Comparison of ENCODE assay signal across 20 cellular contexts in the genomic region with DNA sequence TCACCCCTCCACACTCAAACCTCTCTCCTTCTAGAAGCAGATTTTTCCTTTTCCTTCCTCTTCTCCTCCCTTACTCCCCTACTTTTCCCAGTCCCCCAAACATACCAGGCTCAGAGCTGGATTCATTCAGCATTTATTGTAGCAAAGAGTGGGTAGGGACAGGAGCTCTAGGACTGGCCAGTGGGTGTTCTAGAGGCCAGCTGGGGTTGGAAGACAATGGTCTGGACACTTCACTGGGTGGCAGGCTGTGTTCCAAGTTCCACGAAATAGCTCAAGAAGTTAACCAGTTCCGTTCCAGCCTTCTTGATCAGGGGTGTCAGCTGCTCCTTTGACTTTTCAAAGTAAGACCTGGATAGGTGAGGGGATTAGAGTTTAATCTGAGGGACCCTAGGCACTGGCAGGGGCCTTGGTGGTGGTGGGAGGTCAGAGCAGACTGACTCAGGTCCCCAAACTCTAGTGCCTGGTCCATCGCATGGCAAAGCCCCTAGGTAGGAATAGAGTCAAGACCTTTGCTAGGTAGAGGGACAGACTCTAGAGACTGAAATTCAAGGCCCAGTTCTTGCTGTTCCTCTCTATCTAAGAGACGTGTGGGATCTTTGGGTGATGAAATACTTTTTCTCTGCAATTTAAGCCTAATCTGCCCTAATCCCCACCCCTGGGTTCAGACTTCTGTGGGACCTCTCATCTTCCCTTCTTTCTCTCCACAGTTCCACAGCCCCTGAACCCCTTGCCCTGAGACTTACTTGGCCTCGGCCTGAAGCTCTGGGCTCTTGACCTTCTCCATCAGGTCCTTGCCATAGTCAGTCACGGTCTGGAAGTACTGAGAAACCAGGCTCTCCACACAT. TPM values are rescaled to one million over a fixed set of nuclear protein-coding genes. Genes with fewer than 3 reads are reported as not detected.
A peak's percentile ranks its signal among the peaks of the same experiment; 100 is the strongest.
DNase-seq lines count a peak whose midpoint lies in the region; ATAC-seq, FAIRE-seq and TF ChIP-seq lines count a peak whose summit lies in the region.
"Had no signal": no experiment of that assay in that cellular context is flagged by ENCODE, and none has a peak within 500 bp of the region (broad histone marks: within the 10 kb centered on the region; RNA-seq: fewer than 3 reads in every experiment).

No MANE protein-coding gene starts in this region.

- no peak for TF ChIP-seq EP300 in H1 (IDR thresholded peaks at IDR 0.05; ENCODE audit: borderline replicate concordance in 1 of 2, low read depth in 2 of 2, low read length in 2 of 2)

- H2BK120ac ChIP-seq in H1 (replicated peaks; ENCODE audit: low read depth, low read length) = no peak overlapping the region

- no peak overlapping the region; the same call in 1 of the 2 replicates for H2AK5ac ChIP-seq in H1 (ENCODE audit: low read depth, low read length)

- TF ChIP-seq RAD21 in H1 (IDR thresholded peaks at IDR 0.05 in 1 of 2, conservative IDR thresholded peaks at IDR 0.05 in 1 of 2; ENCODE audit: low read depth in 2 of 2, low read length in 2 of 2) = no peak

- no peaks in the 10 kb centered on the region for H3K79me2 ChIP-seq in H1 (ENCODE audit: control insufficient read depth in 1 of 2, insufficient read depth in 2 of 2, low read length in 2 of 2)

- H3K4me1 Mint-ChIP-seq in activated naive CD8-positive, alpha-beta T cell (ENCODE audit: low read depth) = peaks cover 68% of the 10 kb centered on the region
- H3K4me1 Mint-ChIP-seq in activated naive CD8-positive, alpha-beta T cell treated with anti-CD3 and anti-CD28 coated beads, Interleukin-2, amount 50 U/mL, for 24 hours = peaks cover 65% of the 10 kb centered on the region
- H3K4me1 Mint-ChIP-seq in natural killer cell = peaks cover 59 to 77% of the 10 kb centered on the region in 2 donors

- H3K79me1 ChIP-seq in H1 (ENCODE audit: low read depth, low read length) = no peaks in the 10 kb centered on the region

- H2BK20ac ChIP-seq in H1 (ENCODE audit: low read length) = no peak overlapping the region

- H3K23me2 ChIP-seq in H1 (ENCODE audit: low read depth, low read length) = peaks cover 8% of the 10 kb centered on the region

- H3K9me3 ChIP-seq in H1 (ENCODE audit: insufficient read depth in 2 of 2, low read depth in 1 of 2, low read length in 1 of 2) (no peaks in the 10 kb centered on the region), HAP-1 (peaks cover 2% of the 10 kb centered on the region; the same call in 1 of the 2 replicates)

- no peak overlapping the region for H4K5ac ChIP-seq in H1 (ENCODE audit: insufficient read length, low read depth, low read length)

- no peak overlapping the region for H2BK5ac ChIP-seq in H1 (ENCODE audit: low read depth, low read length)

- no peak overlapping the region for H3K4me3 Mint-ChIP-seq in activated naive CD8-positive, alpha-beta T cell
- no peak overlapping the region for H3K4me3 Mint-ChIP-seq in activated naive CD8-positive, alpha-beta T cell treated with anti-CD3 and anti-CD28 coated beads, Interleukin-2, amount 50 U/mL, for 24 hours
- H3K4me3 Mint-ChIP-seq in natural killer cell = peak overlapping the region; percentile 17

- H3K4me2 ChIP-seq in H1 (ENCODE audit: insufficient read depth in 1 of 2, low read depth in 2 of 2, low read length in 2 of 2) = no peak overlapping the region

- no peaks in the 10 kb centered on the region for H3K36me3 Mint-ChIP-seq in activated naive CD8-positive, alpha-beta T cell
- H3K36me3 Mint-ChIP-seq in activated naive CD8-positive, alpha-beta T cell treated with anti-CD3 and anti-CD28 coated beads, Interleukin-2, amount 50 U/mL, for 24 hours (ENCODE audit: low read depth) = no peaks in the 10 kb centered on the region
- H3K36me3 Mint-ChIP-seq in natural killer cell = no peaks in the 10 kb centered on the region

- TF ChIP-seq POLR2A in H1 (IDR thresholded peaks at IDR 0.05; ENCODE audit: control extremely low read depth in 1 of 2, low read depth in 2 of 2, low read length in 2 of 2) = no peak

- H3K4ac ChIP-seq in H1 (replicated peaks; ENCODE audit: insufficient read length, low read depth, low read length) = no peak overlapping the region

- no peaks in the 10 kb centered on the region for H3K27me3 Mint-ChIP-seq in activated naive CD8-positive, alpha-beta T cell
- peaks cover 2% of the 10 kb centered on the region for H3K27me3 Mint-ChIP-seq in activated naive CD8-positive, alpha-beta T cell treated with anti-CD3 and anti-CD28 coated beads, Interleukin-2, amount 50 U/mL, for 24 hours
- H3K27me3 Mint-ChIP-seq in natural killer cell (ENCODE audit: low read depth in 2 of 2) = no peaks in the 10 kb centered on the region

- peak overlapping the region; percentile 78 for H3K27ac Mint-ChIP-seq in activated naive CD8-positive, alpha-beta T cell
- H3K27ac Mint-ChIP-seq in activated naive CD8-positive, alpha-beta T cell treated with anti-CD3 and anti-CD28 coated beads, Interleukin-2, amount 50 U/mL, for 24 hours = no peak overlapping the region
- H3K27ac Mint-ChIP-seq in natural killer cell = peak overlapping the region; percentile 72 to 99

- no peaks in the 10 kb centered on the region for H4K20me1 ChIP-seq in H1 (replicated peaks in 1 of 2; ENCODE audit: control insufficient read depth in 1 of 2, insufficient read depth in 2 of 2, low read length in 2 of 2)

- H3K9ac ChIP-seq in H1 (replicated peaks in 1 of 4; ENCODE audit: extremely low read depth in 1 of 4, low read depth in 3 of 4, low read length in 3 of 4) = no peak overlapping the region

- WGBS in H1 (ENCODE audit: extremely low coverage in 1 of 2, insufficient coverage in 1 of 2, insufficient read length in 1 of 2, insufficient replicate concordance in 2 of 2, low coverage in 1 of 2, low lambda C conversion rate in 2 of 2, missing lambda C conversion rate in 1 of 2), 2 experiments = 92% methylated on average over 6 of the region's 6 CpGs; no CpG with 5 or more reads in 1 of the 2 experiments

- no peak overlapping the region for H3K56ac ChIP-seq in H1 (replicated peaks; ENCODE audit: insufficient read length, low read depth, low read length)

- H3K18ac ChIP-seq in H1 (ENCODE audit: extremely low read depth, low read length) = no peak overlapping the region

- no peak overlapping the region for H2BK12ac ChIP-seq in H1 (ENCODE audit: low read depth, low read length)

- H3K27me3 ChIP-seq in H1 (replicated peaks in 1 of 4; ENCODE audit: control insufficient read depth in 3 of 4, extremely low read depth in 1 of 4, insufficient read depth in 3 of 4, low read length in 3 of 4) (0 out of 7 replicates have a peak, but pooled peaks cover 0 to 2% (median 0%) of the 10 kb centered on the region in 4 experiments), HAP-1 (ENCODE audit: low read depth) (no peaks in the 10 kb centered on the region)

- in situ Hi-C loops in HAP-1 (cut with MboI; ENCODE audit: low sequenced_read_pairs) = no loop called here

- H2BK15ac ChIP-seq in H1 (ENCODE audit: low read length) = no peak overlapping the region

- H3K4me3 ChIP-seq in H1 (ENCODE audit: extremely low read depth in 1 of 4, insufficient read depth in 2 of 4, low read depth in 3 of 4, low read length in 4 of 4) (no peak overlapping the region), HAP-1 (no peak overlapping the region)

- no peak overlapping the region for H4K91ac ChIP-seq in H1 (replicated peaks; ENCODE audit: insufficient read length, low read length)

- TF ChIP-seq CTCF in H1 (IDR thresholded peaks at IDR 0.05; ENCODE audit: control extremely low read depth in 1 of 3, insufficient read depth in 1 of 3, low read depth in 1 of 3, low read length in 3 of 3) (no peak), natural killer cell (IDR thresholded peaks at IDR 0.05) (no peak)

- no peak overlapping the region for H3K23ac ChIP-seq in H1 (ENCODE audit: insufficient read length)

- FAIRE-seq in H1 (lab: Jason Lieb, UNC) = no peak
- FAIRE-seq: GM12892 had no signal

- ATAC-seq in activated naive CD8-positive, alpha-beta T cell treated with anti-CD3 and anti-CD28 coated beads, Interleukin-2, amount 50 U/mL, for 24 hours = no peak
- no peak for ATAC-seq in natural killer cell
- no peak for ATAC-seq in GM21619 (IDR thresholded peaks at IDR 0.05; ENCODE audit: unreplicated experiment)

- intact Hi-C loops in natural killer cell (cut with micrococcal nuclease) = no loop called here

- no peaks in the 10 kb centered on the region for H3K36me3 ChIP-seq in H1 (ENCODE audit: control insufficient read depth in 2 of 4, insufficient read depth in 4 of 4, low read length in 3 of 4)
- H3K36me3 ChIP-seq in HAP-1 (replicated peaks) = no peaks in the 10 kb centered on the region

- H3K9me3 Mint-ChIP-seq in activated naive CD8-positive, alpha-beta T cell (ENCODE audit: low read depth) = no peaks in the 10 kb centered on the region
- H3K9me3 Mint-ChIP-seq in activated naive CD8-positive, alpha-beta T cell treated with anti-CD3 and anti-CD28 coated beads, Interleukin-2, amount 50 U/mL, for 24 hours = no peaks in the 10 kb centered on the region
- no peaks in the 10 kb centered on the region for H3K9me3 Mint-ChIP-seq in natural killer cell

- H3K27ac ChIP-seq in H1 (ENCODE audit: low read depth, low read length) = no peak overlapping the region

- no peak for DNase-seq in activated naive CD8-positive, alpha-beta T cell treated with anti-CD3 and anti-CD28 coated beads, Interleukin-2, amount 50 U/mL, for 24 hours
- no peak for DNase-seq in H1 (ENCODE audit: low read depth in 1 of 2, low spot score in 2 of 2)
- no peak for DNase-seq in natural killer cell
- DNase-seq in HUDEP-2 (lab: John Stamatoyannopoulos, UW; ENCODE audit: unreplicated experiment in 76 of 76) = no peak
- DNase-seq in HAP-1 (ENCODE audit: low spot score in 2 of 2) = no peak
- DNase-seq in activated CD4-positive, CD25-positive, alpha-beta regulatory T cell (lab: John Stamatoyannopoulos, UW) = no peak
- DNase-seq: C1 segment of cervical spinal cord, COR-L47, DMS153, H7, NCI-H1417 treated with DMSO at 0.1 percent for 48 hours, NCI-H1930, NCI-H526 treated with DMSO at 0.1 percent for 48 hours, SHP77 had no signal

- H3K4me1 ChIP-seq in H1 (replicated peaks in 1 of 4; ENCODE audit: control insufficient read depth in 3 of 4, insufficient read depth in 4 of 4, low read length in 3 of 4) (peaks cover 3 to 10% (median 5%) of the 10 kb centered on the region in 4 experiments), HAP-1 (peaks cover 11% of the 10 kb centered on the region)

- CTCF ChIA-PET in H1 (lab: Charles Lee; ENCODE audit: partially characterized antibody) = interaction anchor here (0.6 to 23.7 kb wide), 11 partner anchors 10 to 167 kb away, joined by 3 to 427 read pairs (median 5); a partner anchor contains a TSS

- no peak overlapping the region for H2AFZ ChIP-seq in H1 (ENCODE audit: low read length)

- no peak overlapping the region for H3K14ac ChIP-seq in H1 (ENCODE audit: insufficient read length)

- POLR2A ChIA-PET in H1 (lab: Charles Lee; ENCODE audit: partially characterized antibody) = interaction anchor here (0.9 to 9.9 kb wide), 6 partner anchors 9 to 150 kb away, joined by 3 to 82 read pairs (median 3); a partner anchor contains a TSS

- H4K8ac ChIP-seq in H1 (ENCODE audit: extremely low read depth, insufficient read depth, low read length) = peak overlapping the region; percentile 57

RNA-seq across cellular contexts. Expression of a gene that starts 1.0 kb away (rescaled TPM):
- total RNA-seq in H1 (2021; fragmentation: NEBNext Ultra II Directional; extraction: Animal tissue kit (Norgen Biotek cat#: 25700)) = not detected in 2 replicates
- 0.41 TPM in 1 of 2 replicates, not detected in the other for polyA plus RNA-seq in H1 (2011; rRNA removed)
- 3.6 TPM for polyA plus RNA-seq in H1 (2011; cell fraction: cytosol; rRNA removed)
- not detected for polyA plus RNA-seq in H1 (2011; cell fraction: nucleus; rRNA removed)
- 2.0 to 3.1 TPM in 2 of 4 replicates, not detected in the others for polyA plus RNA-seq in H1 (2012, experiment 1 of 2)
- 8.6 TPM for polyA plus RNA-seq in H1 (2012, experiment 2 of 2)
- not detected for polyA plus RNA-seq in H1 (2013, experiment 1 of 2)
- polyA plus RNA-seq in H1 (2013, experiment 2 of 2) = not detected
- polyA minus RNA-seq in H1 (2011; rRNA and poly(A)+ RNA removed) = not detected in 2 replicates
- not detected for polyA minus RNA-seq in H1 (2011; cell fraction: cytosol; rRNA and poly(A)+ RNA removed)
- polyA minus RNA-seq in H1 (2011; cell fraction: nucleus; rRNA and poly(A)+ RNA removed) = not detected
- not detected for total RNA-seq in natural killer cell
- total RNA-seq: A172, HT1080, OCI-LY7 had no signal

RNA-seq across cellular contexts. Expression of a gene that starts 3.5 kb away (rescaled TPM):
- 13.8 and 15.0 TPM in 2 replicates for total RNA-seq in H1 (2021; fragmentation: NEBNext Ultra II Directional; extraction: Animal tissue kit (Norgen Biotek cat#: 25700))
- 11.4 and 14.2 TPM in 2 replicates for polyA plus RNA-seq in H1 (2011; rRNA removed)
- 14.8 TPM for polyA plus RNA-seq in H1 (2011; cell fraction: cytosol; rRNA removed)
- polyA plus RNA-seq in H1 (2011; cell fraction: nucleus; rRNA removed) = 19.7 TPM
- 10.0 to 14.8 TPM (median 12.8 TPM) in 4 replicates for polyA plus RNA-seq in H1 (2012, experiment 1 of 2)
- 10.6 TPM for polyA plus RNA-seq in H1 (2012, experiment 2 of 2)
- polyA plus RNA-seq in H1 (2013, experiment 1 of 2) = 9.6 TPM
- 8.8 TPM for polyA plus RNA-seq in H1 (2013, experiment 2 of 2)
- 23.4 and 24.7 TPM in 2 replicates for polyA minus RNA-seq in H1 (2011; rRNA and poly(A)+ RNA removed)
- 5.9 TPM for polyA minus RNA-seq in H1 (2011; cell fraction: cytosol; rRNA and poly(A)+ RNA removed)
- polyA minus RNA-seq in H1 (2011; cell fraction: nucleus; rRNA and poly(A)+ RNA removed) = 21.5 TPM
- 10 to 100 TPM; 16.6 to 23.6 (median 22.8) TPM for total RNA-seq in natural killer cell

RNA-seq across cellular contexts. Expression of a gene that starts 7.3 kb away (rescaled TPM):
- total RNA-seq in H1 (2021; fragmentation: NEBNext Ultra II Directional; extraction: Animal tissue kit (Norgen Biotek cat#: 25700)) = 0.86 TPM in 1 of 2 replicates, not detected in the other
- polyA plus RNA-seq in H1 (2011; rRNA removed) = 0.85 and 1.6 TPM in 2 replicates
- 0.43 TPM for polyA plus RNA-seq in H1 (2011; cell fraction: cytosol; rRNA removed)
- 0.66 TPM for polyA plus RNA-seq in H1 (2011; cell fraction: nucleus; rRNA removed)
- 0.40 to 0.58 TPM (median 0.48 TPM) in 3 of 4 replicates, not detected in the other for polyA plus RNA-seq in H1 (2012, experiment 1 of 2)
- polyA plus RNA-seq in H1 (2012, experiment 2 of 2) = 0.93 TPM
- 0.85 TPM for polyA plus RNA-seq in H1 (2013, experiment 1 of 2)
- 0.85 TPM for polyA plus RNA-seq in H1 (2013, experiment 2 of 2)
- polyA minus RNA-seq in H1 (2011; rRNA and poly(A)+ RNA removed) = not detected in 2 replicates
- not detected for polyA minus RNA-seq in H1 (2011; cell fraction: cytosol; rRNA and poly(A)+ RNA removed)
- not detected for polyA minus RNA-seq in H1 (2011; cell fraction: nucleus; rRNA and poly(A)+ RNA removed)
- total RNA-seq in natural killer cell = 100 to 1,000 TPM; 226 to 281 (median 259) TPM
- total RNA-seq: A172 had no signal

RNA-seq across cellular contexts. Expression of a gene that starts 15.6 kb away (rescaled TPM):
- not detected in 2 replicates for total RNA-seq in H1 (2021; fragmentation: NEBNext Ultra II Directional; extraction: Animal tissue kit (Norgen Biotek cat#: 25700))
- polyA plus RNA-seq in H1 (2011; rRNA removed) = not detected in 2 replicates
- not detected for polyA plus RNA-seq in H1 (2011; cell fraction: cytosol; rRNA removed)
- not detected for polyA plus RNA-seq in H1 (2011; cell fraction: nucleus; rRNA removed)
- polyA plus RNA-seq in H1 (2012, experiment 1 of 2) = 0.58 to 1.7 TPM (median 0.98 TPM) in 4 replicates
- polyA plus RNA-seq in H1 (2012, experiment 2 of 2) = 0.28 TPM
- not detected for polyA plus RNA-seq in H1 (2013, experiment 1 of 2)
- not detected for polyA plus RNA-seq in H1 (2013, experiment 2 of 2)
- polyA minus RNA-seq in H1 (2011; rRNA and poly(A)+ RNA removed) = not detected in 2 replicates
- polyA minus RNA-seq in H1 (2011; cell fraction: cytosol; rRNA and poly(A)+ RNA removed) = not detected
- not detected for polyA minus RNA-seq in H1 (2011; cell fraction: nucleus; rRNA and poly(A)+ RNA removed)
- total RNA-seq in natural killer cell = not detected
- total RNA-seq: H7, HT1080, OCI-LY7 had no signal

RNA-seq across cellular contexts. Expression of a gene that starts 20.2 kb away (rescaled TPM):
- total RNA-seq in H1 (2021; fragmentation: NEBNext Ultra II Directional; extraction: Animal tissue kit (Norgen Biotek cat#: 25700)) = 88.7 and 95.1 TPM in 2 replicates
- polyA plus RNA-seq in H1 (2011; rRNA removed) = 100 and 113 TPM in 2 replicates
- polyA plus RNA-seq in H1 (2011; cell fraction: cytosol; rRNA removed) = 140 TPM
- 108 TPM for polyA plus RNA-seq in H1 (2011; cell fraction: nucleus; rRNA removed)
- 108 to 115 TPM (median 112 TPM) in 4 replicates for polyA plus RNA-seq in H1 (2012, experiment 1 of 2)
- polyA plus RNA-seq in H1 (2012, experiment 2 of 2) = 55.7 TPM
- polyA plus RNA-seq in H1 (2013, experiment 1 of 2) = 49.8 TPM
- polyA plus RNA-seq in H1 (2013, experiment 2 of 2) = 45.7 TPM
- polyA minus RNA-seq in H1 (2011; rRNA and poly(A)+ RNA removed) = 178 and 185 TPM in 2 replicates
- polyA minus RNA-seq in H1 (2011; cell fraction: cytosol; rRNA and poly(A)+ RNA removed) = 86.2 TPM
- 116 TPM for polyA minus RNA-seq in H1 (2011; cell fraction: nucleus; rRNA and poly(A)+ RNA removed)
- 10 to 100 TPM; 74.7 to 88.8 (median 84.7) TPM for total RNA-seq in natural killer cell

Comparison
In these comparisons a context has a peak if more than half of its experiments do, and no peak if none do; other contexts are left out.
1. RNA of a gene that starts 7.3 kb away (total RNA-seq): 226 to 281 TPM in natural killer cell; 0.86 TPM in H1; every median in the first group is over 100 times any median in the second.